Comparison of ENCODE assay signal across 19 cellular contexts in the genomic region with DNA sequence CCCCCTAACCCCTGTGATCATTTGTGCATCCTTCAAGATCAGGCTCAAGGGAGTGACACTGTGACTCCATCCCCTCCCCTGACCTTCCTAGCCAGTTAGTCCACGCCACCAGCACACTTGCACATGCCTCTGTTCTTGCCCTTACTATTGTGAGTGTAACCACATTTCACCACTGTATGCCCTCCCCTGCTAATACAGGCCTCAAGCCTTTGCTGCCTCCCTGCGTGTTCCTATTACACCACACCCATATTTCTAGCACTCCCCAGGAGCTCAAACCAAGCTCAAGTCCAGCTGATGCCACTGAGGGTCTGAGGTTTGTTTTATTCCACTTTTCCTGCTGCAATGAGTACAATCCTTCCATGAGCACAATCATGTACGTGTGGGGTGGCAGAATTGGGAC.
"Had no signal": no experiment of that assay in that cellular context is flagged by ENCODE, and none has a peak within 500 bp of the region (broad histone marks: within the 10 kb centered on the region; RNA-seq: fewer than 3 reads in every experiment).

No MANE protein-coding gene starts in this region.

- FAIRE-seq: astrocyte, frontal cortex had no signal

- H3K36me3 ChIP-seq: cardiac muscle cell, heart right ventricle, transverse colon had no signal

- H3K9me3 ChIP-seq: heart right ventricle, transverse colon had no signal

- H3K27me3 ChIP-seq: cardiac muscle cell, heart right ventricle, transverse colon had no signal

- H3K4me3 ChIP-seq: cardiac muscle cell, heart right ventricle, lung, transverse colon had no signal

- DNase-seq: activated CD4-positive, alpha-beta T cell treated with anti-CD3 and anti-CD28 coated beads for 1 hour; activated CD4-positive, alpha-beta T cell treated with anti-CD3 and anti-CD28 coated beads, Interleukin-2, amount 50 U/mL, for 4 hours; activated naive CD4-positive, alpha-beta T cell treated with Interleukin-2 at 50 U/mL for 16 hours; activated T-cell treated with anti-CD3 and anti-CD28 coated beads for 4 hours; cortex of kidney; effector memory CD8-positive, alpha-beta T cell; heart right ventricle; naive thymus-derived CD4-positive, alpha-beta T cell; stimulated activated CD4-positive, alpha-beta T cell treated with anti-CD3 and anti-CD28 coated beads, Interleukin-15, amount 100 ng/mL, for 24 hours; stimulated activated CD4-positive, alpha-beta T cell treated with anti-CD3 and anti-CD28 coated beads, Interleukin-4, amount 100 ng/mL, for 1 hour; stimulated activated naive CD4-positive, alpha-beta T cell treated with Interleukin-2 at 50 U/mL for 16 hours; T-helper 1 cell; T1000; transverse colon had no signal

- H3K27ac ChIP-seq: cardiac muscle cell, epithelial cell of prostate, heart right ventricle, transverse colon had no signal
